1 cellular context compared by ENCODE assay signal in genomic region chr20:50354690-50355592, GRCh38.
A peak's percentile ranks its signal among the peaks of the same experiment; 100 is the strongest.
TF ChIP-seq lines count a peak whose summit lies in the region.

No MANE protein-coding gene starts in this region.

TF ChIP-seq in HepG2, 621 proteins besides CTCF, POLR2A, EP300 and RAD21 (continues in another document):
- TF ChIP-seq MYPOP (CRISPR knock-in tag; IDR thresholded peaks at IDR 0.05) (no peak), ARNT (IDR thresholded peaks at IDR 0.05) (no peak), GTF3A (CRISPR knock-in tag; conservative IDR thresholded peaks at IDR 0.05) (no peak), PAF1 (CRISPR knock-in tag; IDR thresholded peaks at IDR 0.05) (no peak), AGO1 (IDR thresholded peaks at IDR 0.05; ENCODE audit: low read depth, low read length, poor library complexity, severe bottlenecking) (no peak), BORCS8-MEF2B (CRISPR knock-in tag; IDR thresholded peaks at IDR 0.05) (no peak), ELF1 (CRISPR knock-in tag; IDR thresholded peaks at IDR 0.05) (no peak), HNF4A (CRISPR knock-in tag; IDR thresholded peaks at IDR 0.05) (no peak), ZNF329 (CRISPR knock-in tag; IDR thresholded peaks at IDR 0.05; ENCODE audit: low read depth) (peak; percentile 99), ZNF318 (CRISPR knock-in tag; IDR thresholded peaks at IDR 0.05) (no peak), FOXA3 (CRISPR knock-in tag; IDR thresholded peaks at IDR 0.05) (no peak), ZNF687 (CRISPR knock-in tag; IDR thresholded peaks at IDR 0.05) (peak; percentile 52), ZMYM2 (CRISPR knock-in tag; IDR thresholded peaks at IDR 0.05) (no peak), USF2 (IDR thresholded peaks at IDR 0.05; ENCODE audit: low read depth, low read length) (peak; percentile 64), USF2 (CRISPR knock-in tag; IDR thresholded peaks at IDR 0.05; ENCODE audit: borderline replicate concordance) (peak; percentile 78; the same call in 1 of the 2 replicates), RBFOX2 (IDR thresholded peaks at IDR 0.05; ENCODE audit: low read depth, low read length) (no peak), ZZZ3 (CRISPR knock-in tag; IDR thresholded peaks at IDR 0.05; ENCODE audit: borderline replicate concordance) (0 out of 2 replicates have a peak, but pooled peaks have one; percentile 49), ZNF407 (CRISPR knock-in tag; IDR thresholded peaks at IDR 0.05; ENCODE audit: not compliant biosample characterization) (peak; percentile 36), ZNF253 (CRISPR knock-in tag; IDR thresholded peaks at IDR 0.05; ENCODE audit: borderline replicate concordance) (no peak), NFYC (CRISPR knock-in tag; IDR thresholded peaks at IDR 0.05) (peak; percentile 64), HNRNPH1 (optimal IDR thresholded peaks at IDR 0.05; ENCODE audit: low read depth, low read length) (no peak), ZNF639 (CRISPR knock-in tag; conservative IDR thresholded peaks at IDR 0.05) (no peak), ETS1 (CRISPR knock-in tag; IDR thresholded peaks at IDR 0.05) (no peak)
